In the genomic region with DNA sequence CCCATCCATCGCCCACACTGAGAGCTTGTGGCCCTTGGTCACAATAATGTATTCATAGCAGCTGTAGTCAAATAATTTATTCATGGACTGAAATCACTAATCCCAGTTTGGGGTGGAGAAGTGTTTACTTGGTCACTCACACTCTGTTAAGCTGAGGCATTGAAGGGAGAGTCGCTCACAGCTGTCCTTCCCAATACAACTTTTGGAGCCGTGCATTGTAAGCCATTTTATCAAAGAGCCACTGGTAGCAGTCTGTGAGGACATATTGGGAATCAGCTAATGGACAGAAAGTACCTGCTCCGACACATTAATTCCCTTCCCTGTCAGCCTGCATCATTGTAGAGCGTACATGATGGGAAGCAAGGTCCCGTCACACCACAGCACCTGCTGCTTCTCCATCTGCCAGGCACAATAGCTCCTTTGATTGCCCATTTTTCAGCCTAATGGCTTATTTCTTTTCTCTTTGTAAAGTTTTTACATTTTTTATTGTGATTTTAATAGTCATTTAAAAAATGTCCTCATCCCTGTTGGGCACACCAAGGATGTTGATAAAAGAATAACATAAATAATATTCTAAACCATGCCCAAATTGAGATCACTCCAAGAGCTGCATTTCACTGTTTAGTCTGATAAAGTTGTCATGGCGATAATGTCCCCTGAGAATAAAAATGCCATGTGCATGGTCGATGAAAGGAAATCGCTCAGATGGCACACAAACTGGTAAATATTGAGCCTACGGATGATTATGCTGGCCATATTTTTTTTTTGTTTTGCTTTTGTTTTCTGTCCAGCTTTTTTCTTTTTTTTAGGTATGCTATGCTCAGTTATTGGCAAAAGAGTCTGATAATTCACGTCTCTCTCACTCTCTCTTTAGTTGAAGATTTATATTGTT, we compare ENCODE assay signal across 16 cellular contexts.
DNase-seq lines count a peak whose midpoint lies in the region; ATAC-seq and TF ChIP-seq lines count a peak whose summit lies in the region.
"Had no signal": no experiment of that assay in that cellular context is flagged by ENCODE, and none has a peak within 500 bp of the region (broad histone marks: within the 10 kb centered on the region; RNA-seq: fewer than 3 reads in every experiment).

No MANE protein-coding gene starts in this region.

- no peak overlapping the region for H3K4me3 ChIP-seq in sigmoid colon
- H3K4me3 ChIP-seq: heart left ventricle, Peyer's patch, upper lobe of left lung had no signal

- ATAC-seq in GM18505 (IDR thresholded peaks at IDR 0.05; ENCODE audit: unreplicated experiment), result no peak
- ATAC-seq in activated T-helper 17 cell treated with anti-CD3 and anti-CD28 coated beads, Interleukin-2, amount 50 U/mL, for 72 hours (replicated peaks), result no peak
- ATAC-seq: heart left ventricle, HepG2 had no signal

- WGBS in sigmoid colon, 2 donors, result 79 to 82% methylated on average over 11 of the region's 11 CpGs

- H3K27me3 Mint-ChIP-seq in activated T-helper 17 cell treated with anti-CD3 and anti-CD28 coated beads, Interleukin-2, amount 50 U/mL, for 72 hours, result no peaks in the 10 kb centered on the region
- H3K27me3 Mint-ChIP-seq: activated T-cell treated with anti-CD3 and anti-CD28 coated beads, Interleukin-2, amount 50 U/mL, for 24 hours had no signal

- DNase-seq in DMS 273 treated with DMSO at 0.1 percent for 48 hours (lab: John Stamatoyannopoulos, UW) (peak; percentile 85), NCI-H1694 treated with DMSO at 0.1 percent for 48 hours (lab: John Stamatoyannopoulos, UW) (peak; percentile 86), NCI-H748 (lab: John Stamatoyannopoulos, UW; ENCODE audit: unreplicated experiment) (peak; percentile 99), hippocampal formation (lab: John Stamatoyannopoulos, UW) (peak; percentile 21 to 33), sigmoid colon (no peak), OCI-M1 (lab: John Stamatoyannopoulos, UW) (no peak)
- DNase-seq: activated CD4-positive, alpha-beta T cell treated with anti-CD3 and anti-CD28 coated beads for 1 hour; activated T-cell treated with anti-CD3 and anti-CD28 coated beads, Interleukin-2, amount 50 U/mL, for 24 hours; AML-193; heart left ventricle; Peyer's patch; stimulated activated CD4-positive, alpha-beta T cell treated with anti-CD3 and anti-CD28 coated beads, Interleukin-2, amount 100 ng/mL, for 48 hours; upper lobe of left lung had no signal

- intact Hi-C loops in sigmoid colon (cut with DNase I), result no loop called here

- H3K9me3 ChIP-seq in sigmoid colon, result no peaks in the 10 kb centered on the region
- H3K9me3 ChIP-seq: heart left ventricle, Peyer's patch, upper lobe of left lung had no signal

- no peak for TF ChIP-seq EP300 in sigmoid colon (IDR thresholded peaks at IDR 0.05)

- H3K27ac ChIP-seq in sigmoid colon, result no peak overlapping the region
- H3K27ac ChIP-seq: heart left ventricle, Peyer's patch, upper lobe of left lung had no signal

- H3K36me3 ChIP-seq in sigmoid colon, result no peaks in the 10 kb centered on the region
- H3K36me3 ChIP-seq: heart left ventricle, Peyer's patch, upper lobe of left lung had no signal

- no peak overlapping the region for H3K27ac Mint-ChIP-seq in activated T-helper 17 cell treated with anti-CD3 and anti-CD28 coated beads, Interleukin-2, amount 50 U/mL, for 72 hours
- H3K27ac Mint-ChIP-seq: activated T-cell treated with anti-CD3 and anti-CD28 coated beads, Interleukin-2, amount 50 U/mL, for 24 hours had no signal

- H3K36me3 Mint-ChIP-seq in activated T-helper 17 cell treated with anti-CD3 and anti-CD28 coated beads, Interleukin-2, amount 50 U/mL, for 72 hours (ENCODE audit: low read depth), result no peaks in the 10 kb centered on the region

- no peaks in the 10 kb centered on the region for H3K27me3 ChIP-seq in sigmoid colon
- H3K27me3 ChIP-seq: heart left ventricle, Peyer's patch, upper lobe of left lung had no signal

- no peaks in the 10 kb centered on the region for H3K4me1 ChIP-seq in sigmoid colon
- H3K4me1 ChIP-seq: heart left ventricle, Peyer's patch, upper lobe of left lung had no signal

- no peak overlapping the region for H3K4me3 Mint-ChIP-seq in activated T-helper 17 cell treated with anti-CD3 and anti-CD28 coated beads, Interleukin-2, amount 50 U/mL, for 72 hours
- H3K4me3 Mint-ChIP-seq: activated T-cell treated with anti-CD3 and anti-CD28 coated beads, Interleukin-2, amount 50 U/mL, for 24 hours had no signal

- no peak for TF ChIP-seq POLR2A in GM18505 (IDR thresholded peaks at IDR 0.05; ENCODE audit: borderline replicate concordance, extremely low read depth, insufficient read depth, insufficient read length)
- no peak for TF ChIP-seq POLR2A in sigmoid colon (IDR thresholded peaks at IDR 0.05)

- TF ChIP-seq CTCF in sigmoid colon (IDR thresholded peaks at IDR 0.05), result no peak

- H3K4me1 Mint-ChIP-seq in activated T-helper 17 cell treated with anti-CD3 and anti-CD28 coated beads, Interleukin-2, amount 50 U/mL, for 72 hours, result no peaks in the 10 kb centered on the region

- peaks cover 3% of the 10 kb centered on the region for H3K9me3 Mint-ChIP-seq in activated T-helper 17 cell treated with anti-CD3 and anti-CD28 coated beads, Interleukin-2, amount 50 U/mL, for 72 hours
- H3K9me3 Mint-ChIP-seq: activated T-cell treated with anti-CD3 and anti-CD28 coated beads, Interleukin-2, amount 50 U/mL, for 24 hours had no signal

Comparison
In these comparisons a context has a peak if more than half of its experiments do, and no peak if none do; other contexts are left out.
1. DNase-seq: peak in DMS 273 treated with DMSO at 0.1 percent for 48 hours (single experiment), NCI-H1694 treated with DMSO at 0.1 percent for 48 hours (single experiment), NCI-H748 (single experiment) and hippocampal formation (2 of 2); none in sigmoid colon (single experiment) and OCI-M1 (single experiment).